In genomic region chr17:16991349-16992009, GRCh38 we compare ENCODE assay signal across 1 cellular context.
TF ChIP-seq lines count a peak whose summit lies in the region.

No MANE protein-coding gene starts in this region.

TF ChIP-seq in IMR-90, 13 proteins besides CTCF, POLR2A, EP300 and RAD21 (continued from another document):
- TF ChIP-seq SMC3 (IDR thresholded peaks at IDR 0.05; ENCODE audit: low read depth, low read length) (peak; percentile 65), MAFK (IDR thresholded peaks at IDR 0.05; ENCODE audit: low read depth, low read length) (no peak), CHD1 (IDR thresholded peaks at IDR 0.05; ENCODE audit: low read depth, low read length) (no peak), MXI1 (IDR thresholded peaks at IDR 0.05; ENCODE audit: borderline replicate concordance, low read depth, low read length) (peak; percentile 97), MAZ (IDR thresholded peaks at IDR 0.05; ENCODE audit: borderline replicate concordance, low read depth, low read length) (no peak), RFX5 (IDR thresholded peaks at IDR 0.05; ENCODE audit: low read depth, low read length) (no peak), USF2 (IDR thresholded peaks at IDR 0.05; ENCODE audit: low read depth, low read length) (no peak), ELK1 (IDR thresholded peaks at IDR 0.05; ENCODE audit: borderline replicate concordance, low read depth, low read length) (no peak)
